Comparison of ENCODE assay signal across 22 cellular contexts in the genomic region with DNA sequence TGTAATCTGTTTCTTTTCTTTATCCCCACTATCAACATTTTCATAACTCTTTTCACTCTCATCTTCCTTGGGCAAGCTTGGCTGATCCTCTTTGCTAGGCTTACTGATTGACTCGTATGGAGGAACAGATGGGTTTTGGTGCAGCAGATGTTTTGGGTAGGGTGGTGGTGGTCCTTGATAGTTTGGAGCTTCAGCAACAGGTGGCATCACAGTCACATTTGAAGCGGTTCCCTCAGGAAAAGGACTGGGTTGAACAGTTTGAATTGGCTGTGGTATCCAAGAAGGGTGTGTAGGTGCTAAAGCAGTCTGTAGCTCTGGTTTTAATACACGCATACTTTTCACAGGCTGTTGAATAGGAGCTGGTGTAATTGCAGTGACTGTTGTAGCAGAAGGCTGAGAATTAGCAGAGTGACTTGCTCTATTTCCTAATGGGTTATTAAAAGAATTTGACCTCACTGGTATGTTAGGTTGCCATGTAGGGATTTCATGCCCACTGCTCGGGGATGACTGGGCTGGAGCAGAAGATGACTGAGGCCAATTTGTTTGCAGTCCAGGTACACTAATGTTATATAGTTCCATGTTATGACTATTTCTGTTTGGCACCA. TPM values are rescaled to one million over a fixed set of nuclear protein-coding genes. Genes with fewer than 3 reads are reported as not detected.
DNase-seq lines count a peak whose midpoint lies in the region; ATAC-seq and TF ChIP-seq lines count a peak whose summit lies in the region.
"Had no signal": no experiment of that assay in that cellular context is flagged by ENCODE, and none has a peak within 500 bp of the region (broad histone marks: within the 10 kb centered on the region; RNA-seq: fewer than 3 reads in every experiment).

No MANE protein-coding gene starts in this region.

- H3K27ac Mint-ChIP-seq in activated CD8-positive, alpha-beta T cell treated with anti-CD3 and anti-CD28 coated beads for 36 hours, result peak overlapping the region; percentile 8
- H3K27ac Mint-ChIP-seq in activated CD8-positive, alpha-beta T cell treated with anti-CD3 and anti-CD28 coated beads, Interleukin-2, amount 10 ng/mL, durations not matched to agents 7 days and 5 days, result no peak overlapping the region
- H3K27ac Mint-ChIP-seq: GM23338; stimulated activated naive B cell treated with anti-CD40 and anti-IgM and Interleukin-4, amounts not matched to agents 10 μg/mL and 1 μg/mL and 100 μg/mL, for 72 hours had no signal

- H3K4me3 ChIP-seq in epithelial cell of proximal tubule (ENCODE audit: low read depth, low read length), result no peak overlapping the region
- H3K4me3 ChIP-seq in psoas muscle, result peak overlapping the region; percentile 42
- no peak overlapping the region for H3K4me3 ChIP-seq in mucosa of descending colon
- H3K4me3 ChIP-seq: esophagus muscularis mucosa, GM23338, ovary, SJSA1, transverse colon had no signal

- H3K4me1 ChIP-seq in psoas muscle (peaks cover 44% of the 10 kb centered on the region), mucosa of descending colon (ENCODE audit: low read depth) (no peaks in the 10 kb centered on the region)
- H3K4me1 ChIP-seq: SJSA1 had no signal

- peak overlapping the region; percentile 90 for H3K27ac ChIP-seq in psoas muscle
- H3K27ac ChIP-seq: 22Rv1, C4-2B, ovary, SJSA1, transverse colon had no signal

- H3K9me3 ChIP-seq in psoas muscle (no peaks in the 10 kb centered on the region), mucosa of descending colon (no peaks in the 10 kb centered on the region)
- H3K9me3 ChIP-seq: esophagus muscularis mucosa, ovary, SJSA1, transverse colon had no signal

- no peak for TF ChIP-seq CTCF in activated CD8-positive, alpha-beta T cell treated with anti-CD3 and anti-CD28 coated beads for 36 hours (IDR thresholded peaks at IDR 0.05)
- TF ChIP-seq CTCF in epithelial cell of proximal tubule (conservative IDR thresholded peaks at IDR 0.05; ENCODE audit: low read depth, low read length), result no peak
- TF ChIP-seq CTCF in psoas muscle (IDR thresholded peaks at IDR 0.05), result no peak
- TF ChIP-seq CTCF in mucosa of descending colon (IDR thresholded peaks at IDR 0.05), result no peak

- intact Hi-C loops in activated CD8-positive, alpha-beta T cell treated with anti-CD3 and anti-CD28 coated beads for 36 hours (cut with micrococcal nuclease), result no loop called here
- intact Hi-C loops in psoas muscle (cut with DNase I), result loop anchor here in 1 of 2 donors (5.0 kb wide), 1 partner anchor 36 kb away; the partner anchor contains the start of gene KATNA1
- intact Hi-C loops in mucosa of descending colon (cut with DNase I, micrococcal nuclease), result no loop called here

- H3K27me3 ChIP-seq in psoas muscle (ENCODE audit: insufficient read depth in 3 of 3, low read length in 2 of 3), result no peaks in the 10 kb centered on the region
- H3K27me3 ChIP-seq: esophagus muscularis mucosa, ovary, SJSA1, transverse colon had no signal

- H3K4me1 Mint-ChIP-seq in activated CD8-positive, alpha-beta T cell treated with anti-CD3 and anti-CD28 coated beads for 36 hours (ENCODE audit: low read depth), result peaks cover 28% of the 10 kb centered on the region
- H3K4me1 Mint-ChIP-seq in activated CD8-positive, alpha-beta T cell treated with anti-CD3 and anti-CD28 coated beads, Interleukin-2, amount 10 ng/mL, durations not matched to agents 7 days and 5 days (ENCODE audit: low read depth), result peaks cover 21% of the 10 kb centered on the region
- H3K4me1 Mint-ChIP-seq: GM23338 had no signal

- no peak for DNase-seq in activated CD8-positive, alpha-beta T cell treated with anti-CD3 and anti-CD28 coated beads for 36 hours
- DNase-seq in activated CD8-positive, alpha-beta T cell treated with anti-CD3 and anti-CD28 coated beads, Interleukin-2, amount 10 ng/mL, durations not matched to agents 7 days and 5 days, result no peak
- DNase-seq in NCI-H82 (lab: John Stamatoyannopoulos, UW) (peak; percentile 98), epithelial cell of proximal tubule (ENCODE audit: low read depth) (peak; percentile 33), psoas muscle (no peak), mucosa of descending colon (no peak), DMS153 (lab: John Stamatoyannopoulos, UW) (no peak)
- DNase-seq: activated CD4-positive, alpha-beta T cell treated with anti-CD3 and anti-CD28 coated beads for 48 hours; activated naive CD4-positive, alpha-beta T cell treated with anti-CD3 and anti-CD28 coated beads, Interleukin-2, amount 50 U/mL, for 16 hours; kidney; NCI-H1417 treated with DMSO at 0.1 percent for 48 hours; ovary; stimulated activated CD4-positive, alpha-beta T cell treated with anti-CD3 and anti-CD28 coated beads, Interleukin-12 subunit alpha, Interleukin-12 subunit beta, amount 100 ng/mL, for 4 hours; stimulated activated naive B cell treated with anti-CD40 and anti-IgM and Interleukin-4, amounts not matched to agents 10 μg/mL and 1 μg/mL and 100 μg/mL, for 72 hours; transverse colon had no signal

- H3K4me3 Mint-ChIP-seq in activated CD8-positive, alpha-beta T cell treated with anti-CD3 and anti-CD28 coated beads for 36 hours, result no peak overlapping the region
- no peak overlapping the region for H3K4me3 Mint-ChIP-seq in activated CD8-positive, alpha-beta T cell treated with anti-CD3 and anti-CD28 coated beads, Interleukin-2, amount 10 ng/mL, durations not matched to agents 7 days and 5 days
- H3K4me3 Mint-ChIP-seq: brain; GM23338; stimulated activated naive B cell treated with anti-CD40 and anti-IgM and Interleukin-4, amounts not matched to agents 10 μg/mL and 1 μg/mL and 100 μg/mL, for 72 hours had no signal

- POLR2A ChIA-PET in activated CD8-positive, alpha-beta T cell treated with anti-CD3 and anti-CD28 coated beads for 36 hours (lab: Charles Lee), result no interaction called here
- POLR2A ChIA-PET in activated CD8-positive, alpha-beta T cell treated with anti-CD3 and anti-CD28 coated beads, Interleukin-2, amount 10 ng/mL, durations not matched to agents 7 days and 5 days (lab: Charles Lee), result no interaction called here

- peaks cover 37% of the 10 kb centered on the region for H3K36me3 Mint-ChIP-seq in activated CD8-positive, alpha-beta T cell treated with anti-CD3 and anti-CD28 coated beads for 36 hours (ENCODE audit: low read depth)
- peaks cover 42% of the 10 kb centered on the region for H3K36me3 Mint-ChIP-seq in activated CD8-positive, alpha-beta T cell treated with anti-CD3 and anti-CD28 coated beads, Interleukin-2, amount 10 ng/mL, durations not matched to agents 7 days and 5 days (ENCODE audit: low read depth)

- 32 to 59% (median 40%) methylated on average over 4 of the region's 4 CpGs for WGBS in psoas muscle, 3 donors

- no peaks in the 10 kb centered on the region for H3K9me3 Mint-ChIP-seq in activated CD8-positive, alpha-beta T cell treated with anti-CD3 and anti-CD28 coated beads for 36 hours
- H3K9me3 Mint-ChIP-seq in activated CD8-positive, alpha-beta T cell treated with anti-CD3 and anti-CD28 coated beads, Interleukin-2, amount 10 ng/mL, durations not matched to agents 7 days and 5 days (ENCODE audit: insufficient read depth), result no peaks in the 10 kb centered on the region
- H3K9me3 Mint-ChIP-seq: brain; GM23338; stimulated activated naive B cell treated with anti-CD40 and anti-IgM and Interleukin-4, amounts not matched to agents 10 μg/mL and 1 μg/mL and 100 μg/mL, for 72 hours had no signal

- CTCF ChIA-PET in activated CD8-positive, alpha-beta T cell treated with anti-CD3 and anti-CD28 coated beads for 36 hours (lab: Charles Lee), result no interaction called here
- CTCF ChIA-PET in activated CD8-positive, alpha-beta T cell treated with anti-CD3 and anti-CD28 coated beads, Interleukin-2, amount 10 ng/mL, durations not matched to agents 7 days and 5 days (lab: Charles Lee), result interaction anchor here (1.2 kb wide), 1 partner anchor 20 kb away, joined by 3 read pairs; no protein-coding TSS in a partner anchor

- ATAC-seq in activated CD8-positive, alpha-beta T cell treated with anti-CD3 and anti-CD28 coated beads for 36 hours, result no peak
- ATAC-seq in activated CD8-positive, alpha-beta T cell treated with anti-CD3 and anti-CD28 coated beads, Interleukin-2, amount 10 ng/mL, durations not matched to agents 7 days and 5 days, result no peak
- peak; percentile 94 to 96 (median 96) for ATAC-seq in psoas muscle
- no peak for ATAC-seq in GM18511 (IDR thresholded peaks at IDR 0.05; ENCODE audit: unreplicated experiment)
- ATAC-seq in mucosa of descending colon, result no peak
- ATAC-seq: GM23338; stimulated activated naive B cell treated with anti-CD40 and anti-IgM and Interleukin-4, amounts not matched to agents 10 μg/mL and 1 μg/mL and 100 μg/mL, for 72 hours had no signal

- H3K36me3 ChIP-seq in psoas muscle (ENCODE audit: insufficient read depth in 1 of 2, low read depth in 1 of 2) (peaks cover 0 to 25% of the 10 kb centered on the region in 2 donors), mucosa of descending colon (ENCODE audit: low read depth) (no peaks in the 10 kb centered on the region)
- H3K36me3 ChIP-seq: ovary had no signal

- H3K27me3 Mint-ChIP-seq in activated CD8-positive, alpha-beta T cell treated with anti-CD3 and anti-CD28 coated beads for 36 hours, result no peaks in the 10 kb centered on the region
- H3K27me3 Mint-ChIP-seq in activated CD8-positive, alpha-beta T cell treated with anti-CD3 and anti-CD28 coated beads, Interleukin-2, amount 10 ng/mL, durations not matched to agents 7 days and 5 days (ENCODE audit: low read depth), result no peaks in the 10 kb centered on the region
- H3K27me3 Mint-ChIP-seq: stimulated activated naive B cell treated with anti-CD40 and anti-IgM and Interleukin-4, amounts not matched to agents 10 μg/mL and 1 μg/mL and 100 μg/mL, for 72 hours had no signal

RNA-seq across cellular contexts. Expression of gene LATS1, which starts 34.5 kb away (rescaled TPM):
- total RNA-seq in activated CD8-positive, alpha-beta T cell treated with anti-CD3 and anti-CD28 coated beads for 36 hours, result 10 to 100 TPM; 21.1 to 21.2 TPM
- total RNA-seq in activated CD8-positive, alpha-beta T cell treated with anti-CD3 and anti-CD28 coated beads, Interleukin-2, amount 10 ng/mL, durations not matched to agents 7 days and 5 days, result 10 to 100 TPM; 33.2 to 33.9 TPM
- total RNA-seq in epithelial cell of proximal tubule (10.1 and 11.4 TPM in 2 replicates), psoas muscle (10 to 100 TPM; 11.0 to 15.5 (median 13.9) TPM), mucosa of descending colon (10 to 100 TPM; 23.2 to 39.0 (median 23.3) TPM)
- polyA plus RNA-seq in psoas muscle, result 1 to 10 TPM; 3.4 to 8.3 (median 3.7) TPM

RNA-seq across cellular contexts. Expression of gene KATNA1, which starts 34.8 kb away (rescaled TPM):
- total RNA-seq in activated CD8-positive, alpha-beta T cell treated with anti-CD3 and anti-CD28 coated beads for 36 hours, result 10 to 100 TPM; 18.8 to 19.7 TPM
- 10 to 100 TPM; 27.2 to 28.6 TPM for total RNA-seq in activated CD8-positive, alpha-beta T cell treated with anti-CD3 and anti-CD28 coated beads, Interleukin-2, amount 10 ng/mL, durations not matched to agents 7 days and 5 days
- 16.3 and 17.7 TPM in 2 replicates for total RNA-seq in epithelial cell of proximal tubule
- 10 to 100 TPM; 10.7 to 24.5 (median 16.4) TPM for total RNA-seq in psoas muscle
- polyA plus RNA-seq in psoas muscle, result 10 to 100 TPM; 19.2 to 30.1 (median 29.1) TPM
- 10 to 100 TPM in 2 of 3 donors, 1 to 10 TPM in 1; 9.2 to 16.8 (median 13.2) TPM for total RNA-seq in mucosa of descending colon

Comparison
In these comparisons a context has a peak if more than half of its experiments do, and no peak if none do; other contexts are left out.
1. ATAC-seq: peak in psoas muscle (4 of 4); none in activated CD8-positive, alpha-beta T cell treated with anti-CD3 and anti-CD28 coated beads for 36 hours (single experiment), activated CD8-positive, alpha-beta T cell treated with anti-CD3 and anti-CD28 coated beads, Interleukin-2, amount 10 ng/mL, durations not matched to agents 7 days and 5 days (single experiment), GM18511 (single experiment) and mucosa of descending colon (single experiment).
2. DNase-seq: peak in NCI-H82 (single experiment) and epithelial cell of proximal tubule (single experiment); none in activated CD8-positive, alpha-beta T cell treated with anti-CD3 and anti-CD28 coated beads for 36 hours (single experiment), activated CD8-positive, alpha-beta T cell treated with anti-CD3 and anti-CD28 coated beads, Interleukin-2, amount 10 ng/mL, durations not matched to agents 7 days and 5 days (single experiment), psoas muscle (0 of 2), mucosa of descending colon (0 of 3) and DMS153 (single experiment).